In the genomic region with DNA sequence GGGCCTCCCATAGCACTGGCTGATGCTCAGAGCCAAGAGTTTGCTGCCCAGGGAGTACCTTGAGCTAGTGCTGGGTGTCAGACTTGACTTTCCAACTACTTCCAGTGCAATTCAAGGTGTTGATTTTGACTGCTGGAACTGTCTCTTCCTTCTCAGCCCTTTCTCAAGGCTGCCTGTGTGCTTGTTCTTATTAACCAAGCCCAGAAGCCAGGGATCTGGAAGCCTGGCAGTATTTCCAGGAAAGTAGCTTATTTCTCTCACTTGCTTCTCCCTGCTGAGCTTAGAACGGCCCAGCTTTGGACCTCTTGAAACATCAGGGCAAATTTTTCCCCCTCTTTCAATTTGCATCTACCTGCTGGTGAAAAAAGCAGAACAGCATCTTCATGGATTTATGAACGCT, we compare ENCODE assay signal across 19 cellular contexts. TPM values are rescaled to one million over a fixed set of nuclear protein-coding genes. Genes with fewer than 3 reads are reported as not detected.
DNase-seq lines count a peak whose midpoint lies in the region; ATAC-seq and TF ChIP-seq lines count a peak whose summit lies in the region.
"Had no signal": no experiment of that assay in that cellular context is flagged by ENCODE, and none has a peak within 500 bp of the region (broad histone marks: within the 10 kb centered on the region; RNA-seq: fewer than 3 reads in every experiment).

No MANE protein-coding gene starts in this region.

- no peak overlapping the region for H3T11ph ChIP-seq in H9 (ENCODE audit: low read length)

- no peak overlapping the region for H3K4me3 Mint-ChIP-seq in H9
- H3K4me3 Mint-ChIP-seq: CD4-positive, alpha-beta T cell had no signal

- H2BK5ac ChIP-seq in H9 (ENCODE audit: insufficient read length, low read length), result no peak overlapping the region
- no peak overlapping the region for H2BK5ac ChIP-seq in mesendoderm (ENCODE audit: low read length)

- H3K27ac ChIP-seq in H9 (ENCODE audit: insufficient read length, low read depth, low read length) (no peak overlapping the region), cardiac muscle cell (peak overlapping the region; percentile 73), mesendoderm (ENCODE audit: low read depth, low read length) (no peak overlapping the region), body of pancreas (no peak overlapping the region)
- H3K27ac ChIP-seq: A549 had no signal

- H2BK120ac ChIP-seq in H9 (ENCODE audit: low read depth, low read length, poor library complexity, severe bottlenecking) (no peak overlapping the region), mesendoderm (ENCODE audit: low read depth, low read length) (no peak overlapping the region)

- H2BK15ac ChIP-seq in H9 (ENCODE audit: low read depth, low read length), result no peak overlapping the region
- no peak overlapping the region for H2BK15ac ChIP-seq in mesendoderm (replicated peaks; ENCODE audit: low read depth)

- H4K5ac ChIP-seq in H9 (ENCODE audit: insufficient read length, low read depth, low read length) (no peak overlapping the region), mesendoderm (ENCODE audit: low read length) (no peak overlapping the region)

- H3K9me3 ChIP-seq in H9 (ENCODE audit: control insufficient read depth, low read depth, low read length) (no peaks in the 10 kb centered on the region), cardiac muscle cell (ENCODE audit: low read depth) (no peaks in the 10 kb centered on the region), body of pancreas (no peaks in the 10 kb centered on the region)
- H3K9me3 ChIP-seq: A549, Caco-2 had no signal

- no peak overlapping the region for H3K4me2 ChIP-seq in H9 (ENCODE audit: insufficient read depth, insufficient read length, low read length)
- no peak overlapping the region for H3K4me2 ChIP-seq in mesendoderm (ENCODE audit: low read length)
- H3K4me2 ChIP-seq: A549 had no signal

- no peaks in the 10 kb centered on the region for H3K79me1 ChIP-seq in H9 (ENCODE audit: insufficient read depth, low read depth, low read length, poor library complexity, severe bottlenecking)
- peaks cover 4% of the 10 kb centered on the region for H3K79me1 ChIP-seq in mesendoderm (ENCODE audit: low read length)

- H3K36me3 Mint-ChIP-seq in H9 (ENCODE audit: insufficient read depth in 1 of 3, low read depth in 3 of 3), result peaks cover 13 to 44% (median 25%) of the 10 kb centered on the region in 3 experiments

- ATAC-seq in sciatic nerve (peak; percentile 57), body of pancreas (no peak)
- ATAC-seq: A549 had no signal

- H3K14ac ChIP-seq in H9 (ENCODE audit: insufficient read depth, low read length), result no peak overlapping the region

- H2BK12ac ChIP-seq in H9 (ENCODE audit: insufficient read length, low read depth, low read length), result no peak overlapping the region

- TF ChIP-seq CTCF in H9 (conservative IDR thresholded peaks at IDR 0.05) (no peak), cardiac muscle cell (IDR thresholded peaks at IDR 0.05; ENCODE audit: low read depth, low read length) (no peak), body of pancreas (IDR thresholded peaks at IDR 0.05) (no peak)

- intact Hi-C loops in sciatic nerve (cut with DNase I), result no loop called here
- intact Hi-C loops in body of pancreas (cut with DNase I), result no loop called here

- H3K23ac ChIP-seq in H9 (ENCODE audit: insufficient read length, low read depth, low read length) (no peak overlapping the region), mesendoderm (ENCODE audit: low read length) (no peak overlapping the region)

- no peaks in the 10 kb centered on the region for H3K79me2 ChIP-seq in H9 (ENCODE audit: insufficient read depth, low read length)
- no peaks in the 10 kb centered on the region for H3K79me2 ChIP-seq in mesendoderm (ENCODE audit: control insufficient read depth, insufficient read depth, low read length)

- no peak overlapping the region for H4K91ac ChIP-seq in H9 (ENCODE audit: insufficient read length, low read depth, low read length)

- no peaks in the 10 kb centered on the region for H3K23me2 ChIP-seq in H9 (ENCODE audit: insufficient read length, low read depth, low read length, poor library complexity, severe bottlenecking)

- H3K18ac ChIP-seq in H9 (ENCODE audit: insufficient read length, low read depth, low read length) (no peak overlapping the region), mesendoderm (ENCODE audit: low read length) (peak overlapping the region; percentile 13)

- WGBS in H9 (ENCODE audit: extremely low coverage, insufficient read length, low lambda C conversion rate), result no CpG with 5 or more reads among the region's 2 CpGs
- WGBS in mesendoderm (ENCODE audit: extremely low coverage, insufficient coverage, low lambda C conversion rate), result no CpG with 5 or more reads among the region's 2 CpGs
- WGBS in body of pancreas, 2 donors, result 84 to 96% methylated on average over 2 of the region's 2 CpGs

- H3K4me1 ChIP-seq in H9 (ENCODE audit: insufficient read depth, low read length), result peaks cover 11% of the 10 kb centered on the region
- peaks cover 61% of the 10 kb centered on the region for H3K4me1 ChIP-seq in cardiac muscle cell (ENCODE audit: low read depth)
- H3K4me1 ChIP-seq in mesendoderm (ENCODE audit: control insufficient read depth, low read depth, low read length), result peaks cover 24% of the 10 kb centered on the region
- H3K4me1 ChIP-seq in body of pancreas, result peaks cover 6% of the 10 kb centered on the region
- H3K4me1 ChIP-seq: A549 had no signal

- H3K27me3 ChIP-seq in H9 (ENCODE audit: insufficient read depth, low read length) (no peaks in the 10 kb centered on the region), cardiac muscle cell (no peaks in the 10 kb centered on the region), mesendoderm (ENCODE audit: insufficient read depth, low read length, poor library complexity) (no peaks in the 10 kb centered on the region), body of pancreas (no peaks in the 10 kb centered on the region)

- no peak overlapping the region for H2AFZ ChIP-seq in H9 (ENCODE audit: low read length)

- H3K9ac ChIP-seq in H9 (ENCODE audit: extremely low read depth, insufficient read length, low read length), result no peak overlapping the region
- peak overlapping the region; percentile 11 for H3K9ac ChIP-seq in mesendoderm (ENCODE audit: low read length)

- H3K27ac Mint-ChIP-seq in H9, result peak overlapping the region in 2 of 3 experiments; percentile 51 to 57; a peak in 2 of 7 replicates
- H3K27ac Mint-ChIP-seq: CD4-positive, alpha-beta T cell had no signal

- no peak overlapping the region for H4K8ac ChIP-seq in H9 (replicated peaks; ENCODE audit: insufficient read length, low read depth, low read length)
- H4K8ac ChIP-seq in mesendoderm (ENCODE audit: low read depth, low read length), result no peak overlapping the region

- H3K36me3 ChIP-seq in cardiac muscle cell, result no peaks in the 10 kb centered on the region
- no peaks in the 10 kb centered on the region for H3K36me3 ChIP-seq in mesendoderm (ENCODE audit: control insufficient read depth, insufficient read depth, low read length)
- H3K36me3 ChIP-seq in body of pancreas (replicated peaks in 1 of 2; ENCODE audit: insufficient read depth in 1 of 2, low read depth in 2 of 2), result no peaks in the 10 kb centered on the region

- no peak overlapping the region for H3K4ac ChIP-seq in H9 (ENCODE audit: low read depth, low read length)
- H3K4ac ChIP-seq in mesendoderm (ENCODE audit: low read depth, low read length), result no peak overlapping the region

- H3K27me3 Mint-ChIP-seq in H9 (ENCODE audit: low read depth), result no peaks in the 10 kb centered on the region

- peaks cover 40 to 41% of the 10 kb centered on the region in 2 experiments for H3K4me1 Mint-ChIP-seq in H9

- H2AK5ac ChIP-seq in H9 (ENCODE audit: insufficient read length, low read length), result no peak overlapping the region
- H2AK5ac ChIP-seq in mesendoderm (ENCODE audit: low read length), result peak overlapping the region; percentile 6

- no peak overlapping the region for H3K4me3 ChIP-seq in cardiac muscle cell
- no peak overlapping the region for H3K4me3 ChIP-seq in mesendoderm (ENCODE audit: low read length)
- no peak overlapping the region for H3K4me3 ChIP-seq in body of pancreas
- H3K4me3 ChIP-seq: A549 had no signal

- peaks cover 0 to 3% of the 10 kb centered on the region in 2 experiments; a peak in 2 of 5 replicates for H3K9me3 Mint-ChIP-seq in H9
- H3K9me3 Mint-ChIP-seq: CD4-positive, alpha-beta T cell had no signal

- H3K56ac ChIP-seq in H9 (ENCODE audit: insufficient read length, low read depth, low read length) (no peak overlapping the region), mesendoderm (ENCODE audit: low read length) (peak overlapping the region; percentile 51)

- no peaks in the 10 kb centered on the region for H4K20me1 ChIP-seq in H9 (ENCODE audit: control insufficient read depth, insufficient read depth, insufficient read length)

- no peak for TF ChIP-seq POLR2A in body of pancreas (IDR thresholded peaks at IDR 0.05)

- H2BK20ac ChIP-seq in H9 (ENCODE audit: low read depth, low read length, poor library complexity, severe bottlenecking), result no peak overlapping the region

- DNase-seq in H9 (no peak), cardiac muscle cell (ENCODE audit: low read depth in 1 of 2, low spot score in 1 of 2) (no peak), mesendoderm (no peak), sciatic nerve (ENCODE audit: low spot score) (no peak), body of pancreas (no peak), glomerular visceral epithelial cell (ENCODE audit: extremely low spot score) (no peak)
- no peak for DNase-seq in stimulated activated CD4-positive, alpha-beta T cell treated with anti-CD3 and anti-CD28 coated beads, Interleukin-12 subunit alpha, Interleukin-12 subunit beta, amount 100 ng/mL, for 4 hours
- DNase-seq: Caco-2; CD4-positive, alpha-beta T cell; DMS153; KG1; NCI-H1105 treated with DMSO at 0.1 percent for 48 hours; NCI-H1694; NCI-H2081 treated with DMSO at 0.1 percent for 48 hours; NCI-H446 treated with DMSO at 0.1 percent for 48 hours; NCI-H748 treated with DMSO at 0.1 percent for 48 hours; NK-92 treated with Interleukin-12 subunit alpha and Interleukin-12 subunit beta, amount 100 ng/mL, for 24 hours; SHP77 had no signal

RNA-seq across cellular contexts. Expression of a gene that starts 27.6 kb away (rescaled TPM):
- total RNA-seq in H9 (2021) (32.5 and 34.6 TPM in 2 replicates), cardiac muscle cell (97.4 and 134 TPM in 2 replicates), sciatic nerve (38.1 TPM), body of pancreas (10 to 100 TPM; 24.7 to 30.6 TPM)
- polyA plus RNA-seq in cardiac muscle cell, result 62.9 and 75.4 TPM in 2 replicates
- polyA plus RNA-seq in mesendoderm (2013, experiment 1 of 2), result 8.1 TPM
- polyA plus RNA-seq in mesendoderm (2013, experiment 2 of 2), result 8.8 TPM
- total RNA-seq: CD4-positive, alpha-beta T cell had no signal
